In genomic region chr10:8393531-8393930, GRCh38 we compare ENCODE assay signal across 17 cellular contexts.
DNase-seq lines count a peak whose midpoint lies in the region; FAIRE-seq lines count a peak whose summit lies in the region.
"Had no signal": no experiment of that assay in that cellular context is flagged by ENCODE, and none has a peak within 500 bp of the region (broad histone marks: within the 10 kb centered on the region; RNA-seq: fewer than 3 reads in every experiment).

No MANE protein-coding gene starts in this region.

- no peak for FAIRE-seq in urothelium cell line (lab: Jason Lieb, UNC)

- DNase-seq in M059J (ENCODE audit: low read depth) (peak; percentile 64), amniotic epithelial cell (ENCODE audit: low read depth) (peak; percentile 23), epithelial cell of prostate (ENCODE audit: low read depth, low spot score) (no peak), urothelium cell line (ENCODE audit: low spot score) (peak; percentile 20), NCI-H1436 (lab: John Stamatoyannopoulos, UW) (no peak), NCI-H2196 (lab: John Stamatoyannopoulos, UW; ENCODE audit: unreplicated experiment) (no peak)
- DNase-seq in activated naive CD8-positive, alpha-beta T cell treated with anti-CD3 and anti-CD28 coated beads for 36 hours = no peak
- DNase-seq: CD4-positive, alpha-beta T cell; IMR-90; Karpas-422; NCI-H1417 treated with DMSO at 0.1 percent for 48 hours; NCI-H2029 treated with DMSO at 0.1 percent for 48 hours; NCI-H2171 treated with DMSO at 0.1 percent for 48 hours; NCI-H510A; NCI-H82 had no signal

- no peak overlapping the region for H3K27ac Mint-ChIP-seq in activated naive CD8-positive, alpha-beta T cell treated with anti-CD3 and anti-CD28 coated beads for 36 hours
- H3K27ac Mint-ChIP-seq: B cell; CD4-positive, alpha-beta T cell had no signal

- no peak overlapping the region for H3K4me3 Mint-ChIP-seq in activated naive CD8-positive, alpha-beta T cell treated with anti-CD3 and anti-CD28 coated beads for 36 hours
- H3K4me3 Mint-ChIP-seq: B cell; CD4-positive, alpha-beta T cell had no signal

- H3K36me3 Mint-ChIP-seq in activated naive CD8-positive, alpha-beta T cell treated with anti-CD3 and anti-CD28 coated beads for 36 hours = no peaks in the 10 kb centered on the region

- no peaks in the 10 kb centered on the region for H3K27me3 Mint-ChIP-seq in activated naive CD8-positive, alpha-beta T cell treated with anti-CD3 and anti-CD28 coated beads for 36 hours
- H3K27me3 Mint-ChIP-seq: B cell; CD4-positive, alpha-beta T cell had no signal

- H3K9me3 Mint-ChIP-seq in activated naive CD8-positive, alpha-beta T cell treated with anti-CD3 and anti-CD28 coated beads for 36 hours = no peaks in the 10 kb centered on the region
- H3K9me3 Mint-ChIP-seq: CD4-positive, alpha-beta T cell had no signal

- H3K27ac ChIP-seq in epithelial cell of prostate = peak overlapping the region; percentile 81
- H3K27ac ChIP-seq: SK-N-MC had no signal

- H3K4me1 Mint-ChIP-seq in activated naive CD8-positive, alpha-beta T cell treated with anti-CD3 and anti-CD28 coated beads for 36 hours = peaks cover 7% of the 10 kb centered on the region
- H3K4me1 Mint-ChIP-seq: B cell had no signal

Comparison
In these comparisons a context has a peak if more than half of its experiments do, and no peak if none do; other contexts are left out.
1. DNase-seq: peak in M059J (single experiment), amniotic epithelial cell (single experiment) and urothelium cell line (single experiment); none in epithelial cell of prostate (single experiment), NCI-H1436 (single experiment), activated naive CD8-positive, alpha-beta T cell treated with anti-CD3 and anti-CD28 coated beads for 36 hours (single experiment) and NCI-H2196 (single experiment).